15 cellular contexts compared by ENCODE assay signal in the genomic region with DNA sequence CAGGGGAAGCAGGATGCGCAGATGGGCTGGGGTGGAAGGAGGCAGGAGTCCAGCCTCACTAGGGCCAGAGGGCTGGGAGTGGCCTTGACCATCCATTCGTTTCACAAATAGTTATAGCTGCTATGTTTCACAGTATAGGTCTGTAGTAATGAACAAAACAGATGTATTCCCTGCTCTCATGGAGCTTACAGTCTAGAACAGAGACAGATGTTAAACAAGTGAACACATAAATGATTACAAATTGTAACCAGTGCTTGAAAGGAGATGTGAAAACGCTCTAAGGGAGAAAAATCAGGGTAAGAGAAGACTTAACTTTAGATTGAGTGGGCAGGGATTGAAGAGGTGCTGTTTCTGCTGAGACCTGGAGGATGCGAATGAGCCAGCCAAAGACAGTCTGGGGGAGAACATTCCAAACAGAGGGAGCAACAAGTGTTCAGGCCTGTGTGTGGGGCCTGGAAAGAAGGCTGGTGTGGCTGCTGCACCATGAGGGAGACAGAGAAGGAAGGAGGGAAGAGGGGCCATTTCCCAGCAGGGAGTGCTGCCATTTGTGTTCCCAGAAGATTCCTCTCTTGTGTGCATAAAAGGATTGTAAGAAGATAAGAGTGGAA. TPM values are rescaled to one million over a fixed set of nuclear protein-coding genes. Genes with fewer than 3 reads are reported as not detected.
DNase-seq lines count a peak whose midpoint lies in the region; ATAC-seq, FAIRE-seq and TF ChIP-seq lines count a peak whose summit lies in the region.
"Had no signal": no experiment of that assay in that cellular context is flagged by ENCODE, and none has a peak within 500 bp of the region (broad histone marks: within the 10 kb centered on the region; RNA-seq: fewer than 3 reads in every experiment).

No MANE protein-coding gene starts in this region.

- no peaks in the 10 kb centered on the region for H3K9me3 ChIP-seq in HEK293 (ENCODE audit: control insufficient read depth, insufficient read depth, low read depth, low read length)
- no peaks in the 10 kb centered on the region; a peak in 1 of 4 replicates for H3K9me3 ChIP-seq in H1 (ENCODE audit: insufficient read depth in 2 of 2, low read depth in 1 of 2, low read length in 1 of 2)
- no peaks in the 10 kb centered on the region for H3K9me3 ChIP-seq in vagina

- peaks cover 17% of the 10 kb centered on the region for H3K9me3 Mint-ChIP-seq in nephron progenitor cell

- H3K36me3 Mint-ChIP-seq in nephron progenitor cell (ENCODE audit: low read depth): peaks cover 38% of the 10 kb centered on the region

- no peak overlapping the region for H3K14ac ChIP-seq in H1 (ENCODE audit: insufficient read length)

- H3K4me1 Mint-ChIP-seq in nephron progenitor cell: peaks cover 45% of the 10 kb centered on the region
- H3K4me1 Mint-ChIP-seq: CD4-positive, CD25-positive, alpha-beta regulatory T cell had no signal

- H2AFZ ChIP-seq in H1 (ENCODE audit: low read length): 0 out of 2 replicates have a peak overlapping the region, but pooled peaks have one; percentile 3
- H2AFZ ChIP-seq: PC-9 had no signal

- no peak overlapping the region for H4K5ac ChIP-seq in H1 (ENCODE audit: insufficient read length, low read depth, low read length)

- peak overlapping the region; percentile 90 for H3K27ac Mint-ChIP-seq in nephron progenitor cell
- H3K27ac Mint-ChIP-seq: CD4-positive, CD25-positive, alpha-beta regulatory T cell had no signal

- H3K4me3 ChIP-seq in HEK293 (ENCODE audit: low read depth, low read length) (no peak overlapping the region), H1 (ENCODE audit: extremely low read depth in 1 of 4, insufficient read depth in 2 of 4, low read depth in 3 of 4, low read length in 4 of 4) (no peak overlapping the region), vagina (no peak overlapping the region)
- H3K4me3 ChIP-seq: PC-9 had no signal

- no peak for FAIRE-seq in H1 (lab: Jason Lieb, UNC)
- FAIRE-seq: HTR-8/SVneo had no signal

- H4K20me1 ChIP-seq in H1 (replicated peaks in 1 of 2; ENCODE audit: control insufficient read depth in 1 of 2, insufficient read depth in 2 of 2, low read length in 2 of 2): no peaks in the 10 kb centered on the region

- H3K27me3 ChIP-seq in H1 (replicated peaks in 1 of 4; ENCODE audit: control insufficient read depth in 3 of 4, extremely low read depth in 1 of 4, insufficient read depth in 3 of 4, low read length in 3 of 4) (no peaks in the 10 kb centered on the region), vagina (no peaks in the 10 kb centered on the region)

- POLR2A ChIA-PET in HEK293 (lab: Yijun Ruan, JAX) (no interaction called here), H1 (lab: Charles Lee; ENCODE audit: partially characterized antibody) (interaction anchor here (0.8 to 1.2 kb wide), 5 partner anchors 9 to 145 kb away, joined by 3 to 5 read pairs (median 3); a partner anchor contains a TSS)

- intact Hi-C loops in vagina (cut with DNase I): no loop called here

- H3K36me3 ChIP-seq in HEK293 (ENCODE audit: control insufficient read depth in 2 of 2, insufficient read depth in 1 of 2, low read length in 2 of 2): peaks cover 0 to 25% of the 10 kb centered on the region in 2 experiments; a peak in 1 of 3 replicates
- H3K36me3 ChIP-seq in H1 (ENCODE audit: control insufficient read depth in 2 of 4, insufficient read depth in 4 of 4, low read length in 3 of 4): no peaks in the 10 kb centered on the region
- no peaks in the 10 kb centered on the region for H3K36me3 ChIP-seq in vagina

- peak overlapping the region; percentile 75 for H2BK5ac ChIP-seq in H1 (ENCODE audit: low read depth, low read length)

- WGBS in H1 (ENCODE audit: extremely low coverage in 1 of 2, insufficient coverage in 1 of 2, insufficient read length in 1 of 2, insufficient replicate concordance in 2 of 2, low coverage in 1 of 2, low lambda C conversion rate in 2 of 2, missing lambda C conversion rate in 1 of 2), 2 experiments: 92% methylated on average over 4 of the region's 4 CpGs; no CpG with 5 or more reads in 1 of the 2 experiments

- H3K4me1 ChIP-seq in HEK293 (ENCODE audit: control insufficient read depth, insufficient read depth, low read length) (no peaks in the 10 kb centered on the region), H1 (replicated peaks in 1 of 4; ENCODE audit: control insufficient read depth in 3 of 4, insufficient read depth in 4 of 4, low read length in 3 of 4) (peaks cover 2 to 12% (median 6%) of the 10 kb centered on the region in 4 experiments), vagina (peaks cover 5% of the 10 kb centered on the region)

- peak overlapping the region; percentile 10 to 15; a peak in 1 of 4 replicates for H3K4me2 ChIP-seq in H1 (ENCODE audit: insufficient read depth in 1 of 2, low read depth in 2 of 2, low read length in 2 of 2)
- H3K4me2 ChIP-seq: PC-9 had no signal

- no peak overlapping the region for H3K4me3 Mint-ChIP-seq in nephron progenitor cell
- H3K4me3 Mint-ChIP-seq: CD4-positive, CD25-positive, alpha-beta regulatory T cell had no signal

- TF ChIP-seq RAD21 in H1 (IDR thresholded peaks at IDR 0.05 in 1 of 2, conservative IDR thresholded peaks at IDR 0.05 in 1 of 2; ENCODE audit: low read depth in 2 of 2, low read length in 2 of 2): no peak

- H3K9ac ChIP-seq in H1 (replicated peaks in 1 of 4; ENCODE audit: extremely low read depth in 1 of 4, low read depth in 3 of 4, low read length in 3 of 4): peak overlapping the region in 2 of 4 experiments; percentile 11 to 13; a peak in 4 of 7 replicates

- H3K56ac ChIP-seq in H1 (replicated peaks; ENCODE audit: insufficient read length, low read depth, low read length): no peak overlapping the region

- DNase-seq in H1 (ENCODE audit: low read depth in 1 of 2, low spot score in 2 of 2) (no peak), nephron progenitor cell (no peak), vagina (ENCODE audit: extremely low spot score in 2 of 2) (no peak), NCI-H1105 treated with DMSO at 0.1 percent for 48 hours (lab: John Stamatoyannopoulos, UW) (no peak), C1 segment of cervical spinal cord (lab: John Stamatoyannopoulos, UW) (no peak)
- DNase-seq: CD4-positive, CD25-positive, alpha-beta regulatory T cell; KG1; NCI-H1436; NCI-H2029 treated with DMSO at 0.1 percent for 48 hours; NCI-H510A; PC-9 had no signal

- H3K23ac ChIP-seq in H1 (ENCODE audit: insufficient read length): no peak overlapping the region

- no peak overlapping the region for H4K91ac ChIP-seq in H1 (replicated peaks; ENCODE audit: insufficient read length, low read length)

- 0 out of 2 replicates have a peak overlapping the region, but pooled peaks have one; percentile 88 for H2AK5ac ChIP-seq in H1 (ENCODE audit: low read depth, low read length)

- no peak overlapping the region for H2BK15ac ChIP-seq in H1 (ENCODE audit: low read length)

- no peaks in the 10 kb centered on the region for H3K23me2 ChIP-seq in H1 (ENCODE audit: low read depth, low read length)

- TF ChIP-seq POLR2A in H1 (IDR thresholded peaks at IDR 0.05; ENCODE audit: control extremely low read depth in 1 of 2, low read depth in 2 of 2, low read length in 2 of 2) (no peak), vagina (IDR thresholded peaks at IDR 0.05) (no peak)

- no peak for ATAC-seq in HG02759 (IDR thresholded peaks at IDR 0.05; ENCODE audit: unreplicated experiment)

- H3K18ac ChIP-seq in H1 (ENCODE audit: extremely low read depth, low read length): 0 out of 2 replicates have a peak overlapping the region, but pooled peaks have one; percentile 27

- peak overlapping the region; percentile 78; the same call in 1 of the 2 replicates for H2BK12ac ChIP-seq in H1 (ENCODE audit: low read depth, low read length)

- H3K27ac ChIP-seq in HEK293 (ENCODE audit: extremely low read depth, low read depth, low read length) (no peak overlapping the region), H1 (ENCODE audit: low read depth, low read length) (no peak overlapping the region), vagina (peak overlapping the region; percentile 16)
- H3K27ac ChIP-seq: HL-60, PC-9 had no signal

- CTCF ChIA-PET in HEK293 (lab: Yijun Ruan, JAX): interaction anchor here (0.6 kb wide), 1 partner anchor 31 kb away, joined by 3 read pairs; no protein-coding TSS in a partner anchor
- CTCF ChIA-PET in H1 (lab: Charles Lee; ENCODE audit: partially characterized antibody): interaction anchor here (0.6 to 2.1 kb wide), 8 partner anchors 13 to 191 kb away, joined by 3 to 8 read pairs (median 4); a partner anchor contains a TSS

- no peaks in the 10 kb centered on the region for H3K79me1 ChIP-seq in H1 (ENCODE audit: low read depth, low read length)

- H4K8ac ChIP-seq in H1 (ENCODE audit: extremely low read depth, insufficient read depth, low read length): no peak overlapping the region; the same call in 1 of the 2 replicates

- no peaks in the 10 kb centered on the region for H3K79me2 ChIP-seq in H1 (ENCODE audit: control insufficient read depth in 1 of 2, insufficient read depth in 2 of 2, low read length in 2 of 2)

- TF ChIP-seq CTCF in HEK293 (tag by site-specific recombination; IDR thresholded peaks at IDR 0.05) (no peak), H1 (IDR thresholded peaks at IDR 0.05; ENCODE audit: control extremely low read depth in 1 of 3, insufficient read depth in 1 of 3, low read depth in 1 of 3, low read length in 3 of 3) (no peak), nephron progenitor cell (IDR thresholded peaks at IDR 0.05) (no peak), vagina (IDR thresholded peaks at IDR 0.05) (no peak)

- H3K27me3 Mint-ChIP-seq in nephron progenitor cell (ENCODE audit: low read depth, poor library complexity): peaks cover 3% of the 10 kb centered on the region
- H3K27me3 Mint-ChIP-seq: CD4-positive, CD25-positive, alpha-beta regulatory T cell had no signal

- peak overlapping the region; percentile 89 for H2BK20ac ChIP-seq in H1 (ENCODE audit: low read length)

- H2BK120ac ChIP-seq in H1 (replicated peaks; ENCODE audit: low read depth, low read length): no peak overlapping the region

- peak overlapping the region; percentile 4 for H3K4ac ChIP-seq in H1 (replicated peaks; ENCODE audit: insufficient read length, low read depth, low read length)

- TF ChIP-seq EP300 in H1 (IDR thresholded peaks at IDR 0.05; ENCODE audit: borderline replicate concordance in 1 of 2, low read depth in 2 of 2, low read length in 2 of 2): no peak

RNA-seq across cellular contexts. Expression of a gene that starts 14.6 kb away (rescaled TPM):
- 2.9 and 3.3 TPM in 2 replicates for total RNA-seq in H1 (2021; fragmentation: NEBNext Ultra II Directional; extraction: Animal tissue kit (Norgen Biotek cat#: 25700))
- 1.8 and 1.9 TPM in 2 replicates for polyA plus RNA-seq in H1 (2011; rRNA removed)
- 2.1 TPM for polyA plus RNA-seq in H1 (2011; cell fraction: cytosol; rRNA removed)
- polyA plus RNA-seq in H1 (2011; cell fraction: nucleus; rRNA removed): 4.9 TPM
- polyA plus RNA-seq in H1 (2012, experiment 1 of 2): 1.3 to 3.1 TPM (median 2.2 TPM) in 4 replicates
- 0.89 TPM for polyA plus RNA-seq in H1 (2012, experiment 2 of 2)
- polyA plus RNA-seq in H1 (2013, experiment 1 of 2): 2.7 TPM
- polyA plus RNA-seq in H1 (2013, experiment 2 of 2): 2.4 TPM
- 5.0 and 5.4 TPM in 2 replicates for polyA minus RNA-seq in H1 (2011; rRNA and poly(A)+ RNA removed)
- 1.3 TPM for polyA minus RNA-seq in H1 (2011; cell fraction: cytosol; rRNA and poly(A)+ RNA removed)
- 3.1 TPM for polyA minus RNA-seq in H1 (2011; cell fraction: nucleus; rRNA and poly(A)+ RNA removed)
- total RNA-seq in vagina: 8.8 TPM

RNA-seq across cellular contexts. Expression of a gene that starts 44.4 kb away (rescaled TPM):
- 28.8 and 33.1 TPM in 2 replicates for total RNA-seq in H1 (2021; fragmentation: NEBNext Ultra II Directional; extraction: Animal tissue kit (Norgen Biotek cat#: 25700))
- polyA plus RNA-seq in H1 (2011; rRNA removed): 36.1 and 38.5 TPM in 2 replicates
- 91.7 TPM for polyA plus RNA-seq in H1 (2011; cell fraction: cytosol; rRNA removed)
- 40.6 TPM for polyA plus RNA-seq in H1 (2011; cell fraction: nucleus; rRNA removed)
- 27.5 to 49.3 TPM (median 44.6 TPM) in 4 replicates for polyA plus RNA-seq in H1 (2012, experiment 1 of 2)
- 19.3 TPM for polyA plus RNA-seq in H1 (2012, experiment 2 of 2)
- polyA plus RNA-seq in H1 (2013, experiment 1 of 2): 17.6 TPM
- 18.2 TPM for polyA plus RNA-seq in H1 (2013, experiment 2 of 2)
- 22.3 and 22.4 TPM in 2 replicates for polyA minus RNA-seq in H1 (2011; rRNA and poly(A)+ RNA removed)
- polyA minus RNA-seq in H1 (2011; cell fraction: cytosol; rRNA and poly(A)+ RNA removed): 34.8 TPM
- polyA minus RNA-seq in H1 (2011; cell fraction: nucleus; rRNA and poly(A)+ RNA removed): 19.6 TPM
- total RNA-seq in vagina: 46.2 TPM
